Comparison of ENCODE assay signal across 10 cellular contexts in genomic region chr10:14971867-14972448, GRCh38. TPM values are rescaled to one million over a fixed set of nuclear protein-coding genes. Genes with fewer than 3 reads are reported as not detected.
DNase-seq lines count a peak whose midpoint lies in the region; ATAC-seq, FAIRE-seq and TF ChIP-seq lines count a peak whose summit lies in the region.
"Had no signal": no experiment of that assay in that cellular context is flagged by ENCODE, and none has a peak within 500 bp of the region (broad histone marks: within the 10 kb centered on the region; RNA-seq: fewer than 3 reads in every experiment).

No MANE protein-coding gene starts in this region.

- H3K36me3 ChIP-seq in endothelial cell of umbilical vein (ENCODE audit: control insufficient read depth in 2 of 2, extremely low read depth in 1 of 2, insufficient read depth in 2 of 2, low read length in 2 of 2) (no peaks in the 10 kb centered on the region), psoas muscle (ENCODE audit: insufficient read depth in 1 of 2, low read depth in 1 of 2) (no peaks in the 10 kb centered on the region)
- H3K36me3 ChIP-seq: HAP-1 had no signal

- H3K27me3 Mint-ChIP-seq in activated CD4-positive, alpha-beta T cell treated with anti-CD3 and anti-CD28 coated beads for 36 hours: peaks cover 16% of the 10 kb centered on the region

- 56 to 60% (median 57%) methylated on average over 4 of the region's 4 CpGs for WGBS in psoas muscle, 3 donors

- H3K9ac ChIP-seq in endothelial cell of umbilical vein (replicated peaks; ENCODE audit: extremely low read depth, insufficient read depth, low read length): no peak overlapping the region

- no TSS peak for BruUV-seq in endothelial cell of umbilical vein (replicated peaks; lab: Mats Ljungman, UMichigan)

- no peaks in the 10 kb centered on the region for H3K4me1 Mint-ChIP-seq in activated CD4-positive, alpha-beta T cell treated with anti-CD3 and anti-CD28 coated beads for 36 hours

- no peaks in the 10 kb centered on the region for H3K36me3 Mint-ChIP-seq in activated CD4-positive, alpha-beta T cell treated with anti-CD3 and anti-CD28 coated beads for 36 hours (ENCODE audit: low read depth)

- no peak overlapping the region for H3K4me3 Mint-ChIP-seq in activated CD4-positive, alpha-beta T cell treated with anti-CD3 and anti-CD28 coated beads for 36 hours

- no peak for DNase-seq in AG09309 (ENCODE audit: low read depth)
- DNase-seq in GM20000 (ENCODE audit: low spot score): no peak
- peak; percentile 71 for DNase-seq in activated CD4-positive, alpha-beta T cell treated with anti-CD3 and anti-CD28 coated beads for 36 hours
- peak; percentile 33 for DNase-seq in endothelial cell of umbilical vein (ENCODE audit: low read depth, low spot score)
- peak in 1 of 2 donors; percentile 23 for DNase-seq in psoas muscle
- no peak for DNase-seq in AG08396 (ENCODE audit: low spot score)
- DNase-seq in frontal cortex (ENCODE audit: low spot score in 2 of 2): no peak

- POLR2A ChIA-PET in activated CD4-positive, alpha-beta T cell treated with anti-CD3 and anti-CD28 coated beads for 36 hours (lab: Charles Lee): interaction anchor here (0.7 kb wide), 1 partner anchor 122 kb away, joined by 5 read pairs; no protein-coding TSS in a partner anchor
- POLR2A ChIA-PET in endothelial cell of umbilical vein (lab: Charles Lee): no interaction called here

- dilution Hi-C loops in endothelial cell of umbilical vein (cut with MboI; ENCODE audit: extremely low pct_ligation_motif_present, low sequenced_read_pairs): no loop called here

- H3K4me3 ChIP-seq in AG09309 (ENCODE audit: control insufficient read depth, low read depth, low read length): no peak overlapping the region
- no peak overlapping the region for H3K4me3 ChIP-seq in endothelial cell of umbilical vein (replicated peaks in 1 of 3; ENCODE audit: insufficient read depth in 1 of 3, low read depth in 1 of 3, low read length in 3 of 3)
- no peak overlapping the region for H3K4me3 ChIP-seq in psoas muscle
- H3K4me3 ChIP-seq: HAP-1 had no signal

- ATAC-seq in activated CD4-positive, alpha-beta T cell treated with anti-CD3 and anti-CD28 coated beads for 36 hours: peak; percentile 49
- no peak for ATAC-seq in psoas muscle
- ATAC-seq in GM18870 (IDR thresholded peaks at IDR 0.05; ENCODE audit: unreplicated experiment): no peak

- no peaks in the 10 kb centered on the region for H3K9me1 ChIP-seq in endothelial cell of umbilical vein (replicated peaks; ENCODE audit: control insufficient read depth, extremely low read depth, insufficient read depth, low read length)

- intact Hi-C loops in activated CD4-positive, alpha-beta T cell treated with anti-CD3 and anti-CD28 coated beads for 36 hours (cut with DNase I, micrococcal nuclease): loop anchor here in 1 of 2 experiments (1.0 to 5.0 kb wide), 2 partner anchors 473 to 775 kb away; no protein-coding TSS in a partner anchor
- intact Hi-C loops in endothelial cell of umbilical vein (cut with micrococcal nuclease) (loop anchor here (1.0 to 5.0 kb wide), 2 partner anchors 435 to 473 kb away; no protein-coding TSS in a partner anchor), psoas muscle (cut with DNase I) (loop anchor here in 1 of 2 donors (10.0 kb wide), 1 partner anchor 467 kb away; no protein-coding TSS in a partner anchor)

- CTCF ChIA-PET in activated CD4-positive, alpha-beta T cell treated with anti-CD3 and anti-CD28 coated beads for 36 hours (lab: Charles Lee): interaction anchor here (0.6 to 1.6 kb wide), 18 partner anchors 8 to 1881 kb away, joined by 3 to 7 read pairs (median 3); partner anchors contain the start of genes CDNF and MEIG1
- CTCF ChIA-PET in endothelial cell of umbilical vein (lab: Charles Lee): interaction anchor here (0.7 to 1.8 kb wide), 13 partner anchors 9 to 775 kb away, joined by 3 to 21 read pairs (median 6); partner anchors contain the start of genes CDNF, DCLRE1C, HSPA14 and MEIG1

- H2AFZ ChIP-seq in endothelial cell of umbilical vein (ENCODE audit: low read depth, low read length): no peak overlapping the region

- H3K79me2 ChIP-seq in endothelial cell of umbilical vein (ENCODE audit: control insufficient read depth, insufficient read depth, low read length): no peaks in the 10 kb centered on the region

- H3K4me2 ChIP-seq in endothelial cell of umbilical vein (ENCODE audit: insufficient read depth, low read length): no peak overlapping the region

- no peaks in the 10 kb centered on the region for H3K27me3 ChIP-seq in endothelial cell of umbilical vein (ENCODE audit: control insufficient read depth in 2 of 2, insufficient read depth in 2 of 2, low read length in 2 of 2)
- peaks cover 0 to 4% (median 0%) of the 10 kb centered on the region in 3 donors for H3K27me3 ChIP-seq in psoas muscle (ENCODE audit: insufficient read depth in 3 of 3, low read length in 2 of 3)

- H4K20me1 ChIP-seq in endothelial cell of umbilical vein (replicated peaks; ENCODE audit: control insufficient read depth, extremely low read depth, insufficient read depth, low read length): no peaks in the 10 kb centered on the region

- no peaks in the 10 kb centered on the region for H3K9me3 ChIP-seq in endothelial cell of umbilical vein (replicated peaks; ENCODE audit: control insufficient read depth, insufficient read depth, low read length)
- no peaks in the 10 kb centered on the region for H3K9me3 ChIP-seq in psoas muscle
- H3K9me3 ChIP-seq: HAP-1 had no signal

- TF ChIP-seq POLR2A in endothelial cell of umbilical vein (IDR thresholded peaks at IDR 0.05; ENCODE audit: low read depth, low read length): no peak

- H3K27ac ChIP-seq in endothelial cell of umbilical vein (ENCODE audit: insufficient read depth, low read depth, low read length) (no peak overlapping the region), psoas muscle (no peak overlapping the region)

- peak; percentile 42 for TF ChIP-seq CTCF in AG09309 (IDR thresholded peaks at IDR 0.05; ENCODE audit: control insufficient read depth, insufficient read depth, low read depth, low read length, missing control alignments)
- peak; percentile 51 for TF ChIP-seq CTCF in GM20000 (IDR thresholded peaks at IDR 0.05; ENCODE audit: extremely low read depth, missing control alignments)
- TF ChIP-seq CTCF in endothelial cell of umbilical vein (IDR thresholded peaks at IDR 0.05; ENCODE audit: extremely low read depth in 1 of 2, insufficient read depth in 1 of 2, low read depth in 1 of 2, low read length in 2 of 2): peak; percentile 44 to 70
- peak; percentile 48 for TF ChIP-seq CTCF in psoas muscle (IDR thresholded peaks at IDR 0.05)

- FAIRE-seq in endothelial cell of umbilical vein (lab: Jason Lieb, UNC) (peak; percentile 72), frontal cortex (lab: Jason Lieb, UNC) (no peak)

- no peak overlapping the region for H3K27ac Mint-ChIP-seq in activated CD4-positive, alpha-beta T cell treated with anti-CD3 and anti-CD28 coated beads for 36 hours

- H3K9me3 Mint-ChIP-seq in activated CD4-positive, alpha-beta T cell treated with anti-CD3 and anti-CD28 coated beads for 36 hours (ENCODE audit: low read depth): no peaks in the 10 kb centered on the region

- H3K4me1 ChIP-seq in endothelial cell of umbilical vein (ENCODE audit: control insufficient read depth, extremely low read depth, insufficient read depth, low read length): no peaks in the 10 kb centered on the region
- H3K4me1 ChIP-seq in psoas muscle: no peaks in the 10 kb centered on the region
- H3K4me1 ChIP-seq: HAP-1 had no signal

TF ChIP-seq in endothelial cell of umbilical vein, 7 proteins besides CTCF, POLR2A, EP300 and RAD21:
- TF ChIP-seq JUN (IDR thresholded peaks at IDR 0.05; ENCODE audit: borderline replicate concordance, insufficient read depth, insufficient read length, low read depth): no peak
- TF ChIP-seq MAX (IDR thresholded peaks at IDR 0.05; ENCODE audit: insufficient read depth, insufficient read length): no peak
- TF ChIP-seq GATA2 (IDR thresholded peaks at IDR 0.05; ENCODE audit: insufficient read depth, insufficient read length, low read depth, low read length): no peak
- TF ChIP-seq FOS (IDR thresholded peaks at IDR 0.05; ENCODE audit: borderline replicate concordance, insufficient read depth, low read length): no peak
- no peak for TF ChIP-seq EZH2 (IDR thresholded peaks at IDR 0.05; ENCODE audit: borderline replicate concordance, low read depth, low read length, severe bottlenecking)
- no peak for TF ChIP-seq MYC (IDR thresholded peaks at IDR 0.05; ENCODE audit: low read depth, low read length)
- TF ChIP-seq POLR2AphosphoS5 (IDR thresholded peaks at IDR 0.05; ENCODE audit: insufficient read depth, low read depth, low read length): no peak
TF ChIP-seq in endothelial cell of umbilical vein: peak in this region for 0.

RNA-seq across cellular contexts. Expression of gene MEIG1, which starts 12.8 kb away (rescaled TPM):
- 1 to 10 TPM in 1 of 2 experiments, under 1 TPM in 1; 0.81 to 1.1 TPM for total RNA-seq in activated CD4-positive, alpha-beta T cell treated with anti-CD3 and anti-CD28 coated beads for 36 hours
- total RNA-seq in endothelial cell of umbilical vein (not detected in 2 replicates), psoas muscle (not detected), frontal cortex (not detected)
- polyA plus RNA-seq in endothelial cell of umbilical vein (0.23 TPM in 1 of 2 replicates, not detected in the other), psoas muscle (under 1 TPM in 2 of 3 donors, not detected in 1; 0.25 to 0.40 TPM)
- polyA plus RNA-seq in endothelial cell of umbilical vein (2011; cell fraction: cytosol; rRNA removed): 0.56 TPM in 1 of 2 replicates, not detected in the other
- not detected in 2 replicates for polyA plus RNA-seq in endothelial cell of umbilical vein (2011; cell fraction: nucleus; rRNA removed)
- 0.86 TPM in 1 of 2 replicates, not detected in the other for polyA plus RNA-seq in endothelial cell of umbilical vein (2012)
- not detected in 2 replicates for polyA minus RNA-seq in endothelial cell of umbilical vein
- not detected for polyA minus RNA-seq in endothelial cell of umbilical vein (2011; cell fraction: cytosol; rRNA and poly(A)+ RNA removed)
- polyA minus RNA-seq in endothelial cell of umbilical vein (2011; cell fraction: nucleus; rRNA and poly(A)+ RNA removed): not detected in 2 replicates
- total RNA-seq: urinary bladder had no signal

RNA-seq across cellular contexts. Expression of gene DCLRE1C, which starts 18.1 kb away (rescaled TPM):
- 10 to 100 TPM; 17.9 to 30.9 TPM for total RNA-seq in activated CD4-positive, alpha-beta T cell treated with anti-CD3 and anti-CD28 coated beads for 36 hours
- total RNA-seq in endothelial cell of umbilical vein (11.0 and 15.8 TPM in 2 replicates), psoas muscle (1 to 10 TPM; 2.4 to 3.0 (median 2.6) TPM), frontal cortex (8.2 TPM)
- polyA plus RNA-seq in endothelial cell of umbilical vein (1.8 and 2.1 TPM in 2 replicates), psoas muscle (1 to 10 TPM; 2.1 to 4.6 (median 3.7) TPM)
- 3.6 and 4.1 TPM in 2 replicates for polyA plus RNA-seq in endothelial cell of umbilical vein (2011; cell fraction: cytosol; rRNA removed)
- 9.2 and 9.6 TPM in 2 replicates for polyA plus RNA-seq in endothelial cell of umbilical vein (2011; cell fraction: nucleus; rRNA removed)
- polyA plus RNA-seq in endothelial cell of umbilical vein (2012): 5.3 and 6.4 TPM in 2 replicates
- polyA minus RNA-seq in endothelial cell of umbilical vein: 4.4 and 4.6 TPM in 2 replicates
- 3.1 TPM for polyA minus RNA-seq in endothelial cell of umbilical vein (2011; cell fraction: cytosol; rRNA and poly(A)+ RNA removed)
- polyA minus RNA-seq in endothelial cell of umbilical vein (2011; cell fraction: nucleus; rRNA and poly(A)+ RNA removed): 7.3 and 11.4 TPM in 2 replicates

Comparison
In these comparisons a context has a peak if more than half of its experiments do, and no peak if none do; other contexts are left out.
1. DNase-seq: peak in activated CD4-positive, alpha-beta T cell treated with anti-CD3 and anti-CD28 coated beads for 36 hours (single experiment) and endothelial cell of umbilical vein (single experiment); none in AG09309 (single experiment), GM20000 (single experiment), AG08396 (single experiment) and frontal cortex (0 of 2).
2. Peak in every context shown above with its lines, with median percentiles within 50 percentile points of each other: CTCF ChIP-seq.